8 cellular contexts compared by ENCODE assay signal in genomic region chr1:223845810-223846667, GRCh38. TPM values are rescaled to one million over a fixed set of nuclear protein-coding genes. Genes with fewer than 3 reads are reported as not detected.
DNase-seq lines count a peak whose midpoint lies in the region; ATAC-seq and TF ChIP-seq lines count a peak whose summit lies in the region.

TSS of gene TP53BP2 (minus strand) at chr1:223845947. CDS start at chr1:223845680, 267 bp downstream.

- H3K4me2 ChIP-seq in BLaER1: peak within 1 kb of the TSS; percentile 87

- H3K4me3 ChIP-seq in BLaER1: peak within 1 kb of the TSS; percentile 96

- H4K20me1 ChIP-seq in BLaER1: peaks cover 38% of the 10 kb centered on the region

- no peaks in the 10 kb centered on the region for H3K9me3 ChIP-seq in BLaER1

- peak; percentile 91 for DNase-seq in NCI-H460 (ENCODE audit: extremely low read depth, low read depth)
- DNase-seq in activated CD4-positive, alpha-beta T cell treated with anti-CD3 and anti-CD28 coated beads for 4 hours: peak; percentile 84 to 85
- DNase-seq in stimulated activated CD4-positive, alpha-beta T cell treated with anti-CD3 and anti-CD28 coated beads, Interleukin-1b, Interleukin-23, amount 100 ng/mL, for 48 hours: peak; percentile 86

- H3K36me3 ChIP-seq in BLaER1: no peaks in the 10 kb centered on the region

- H3K27me3 ChIP-seq in BLaER1: no peaks in the 10 kb centered on the region
- no peaks in the 10 kb centered on the region for H3K27me3 ChIP-seq in layer of hippocampus (ENCODE audit: control insufficient read depth, insufficient read depth, low read length)

- H3K27ac ChIP-seq in BLaER1 (peak within 1 kb of the TSS; percentile 99), cingulate gyrus (ENCODE audit: low read depth, low read length) (peak within 1 kb of the TSS; percentile 96), layer of hippocampus (ENCODE audit: low read depth, low read length) (peak within 1 kb of the TSS; percentile 98)

- peak; percentile 79 for TF ChIP-seq POLR2A in GM19099 (IDR thresholded peaks at IDR 0.05; ENCODE audit: extremely low read depth, insufficient read length, low read depth)

- H3K9ac ChIP-seq in BLaER1: peak within 1 kb of the TSS; percentile 99

- peaks cover 43% of the 10 kb centered on the region for H3K4me1 ChIP-seq in BLaER1

- peak; percentile 56 for ATAC-seq in HG03378 (IDR thresholded peaks at IDR 0.05; ENCODE audit: unreplicated experiment)

RNA-seq across cellular contexts. Expression of gene TP53BP2, which starts in this region (rescaled TPM):
- 27.0 and 27.2 TPM in 2 replicates for total RNA-seq in NCI-H460 (2014; rRNA removed; shearing (Covaris generic))
- polyA plus RNA-seq in NCI-H460 (2014; cell fraction: nucleus; rRNA removed): 15.1 and 18.2 TPM in 2 replicates

Comparison
In these comparisons a context has a peak if more than half of its experiments do, and no peak if none do; other contexts are left out.
1. Peak in every context shown above with its lines: DNase-seq, ATAC-seq, H3K4me3 ChIP-seq and H3K27ac ChIP-seq.